13 cellular contexts compared by ENCODE assay signal in the genomic region with DNA sequence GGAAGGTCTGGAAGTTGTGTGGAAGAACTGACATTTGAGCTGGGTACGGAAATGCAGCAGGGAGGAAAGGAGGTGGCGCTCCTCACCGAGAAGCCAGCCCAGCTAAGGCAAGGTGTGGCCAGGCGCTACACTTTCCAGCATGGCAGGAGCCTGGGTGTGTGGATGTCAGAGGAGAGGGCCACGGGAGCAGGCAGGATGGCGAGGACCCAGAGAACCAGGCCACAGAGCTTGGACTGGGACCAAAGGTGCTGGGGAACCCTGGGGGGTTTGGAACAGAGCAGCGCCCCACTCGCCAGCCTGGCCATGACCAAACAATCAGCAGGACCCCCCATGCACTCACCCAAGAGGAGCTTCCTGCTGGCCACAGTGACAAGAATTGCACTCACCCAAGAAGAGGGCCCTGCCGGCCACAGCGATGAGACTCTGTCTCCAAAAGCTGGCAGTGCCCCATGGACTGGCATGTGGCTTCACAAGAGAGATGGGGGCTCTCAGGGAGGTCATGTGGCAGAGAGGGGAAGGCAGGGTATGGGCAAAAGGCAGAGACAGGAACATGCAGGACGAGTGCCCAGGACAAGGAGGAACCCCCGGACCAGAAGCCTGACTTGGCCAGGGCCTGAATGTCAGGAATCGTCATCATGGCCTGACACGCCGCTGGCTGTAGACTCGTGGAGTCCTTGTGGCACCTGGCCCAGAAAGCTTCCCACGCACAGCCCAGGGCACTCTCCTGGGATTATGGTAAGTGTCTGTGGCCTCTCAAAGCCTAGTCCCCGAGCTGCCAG. TPM values are rescaled to one million over a fixed set of nuclear protein-coding genes. Genes with fewer than 3 reads are reported as not detected.
DNase-seq lines count a peak whose midpoint lies in the region; ATAC-seq and TF ChIP-seq lines count a peak whose summit lies in the region.
"Had no signal": no experiment of that assay in that cellular context is flagged by ENCODE, and none has a peak within 500 bp of the region (broad histone marks: within the 10 kb centered on the region; RNA-seq: fewer than 3 reads in every experiment).

No MANE protein-coding gene starts in this region.

- no peaks in the 10 kb centered on the region for H3K9me3 ChIP-seq in testis
- H3K9me3 ChIP-seq: Caco-2, left lung had no signal

- intact Hi-C loops in testis (cut with DNase I; ENCODE audit: low total_unique reads) = no loop called here

- H3K4me1 ChIP-seq in testis = peaks cover 26% of the 10 kb centered on the region
- H3K4me1 ChIP-seq: Caco-2 had no signal

- peak; percentile 12 for DNase-seq in activated T-cell treated with anti-CD3 and anti-CD28 coated beads, Interleukin-2, amount 50 U/mL, for 1 hour
- DNase-seq in activated T-cell treated with anti-CD3 and anti-CD28 coated beads for 4 hours (no peak), cardiac fibroblast (ENCODE audit: low read depth in 2 of 2) (peak; percentile 30 to 67), left lobe of liver (ENCODE audit: low spot score) (peak; percentile 85), testis (peak; percentile 31), H7 (no peak), foreskin melanocyte (no peak)
- no peak for DNase-seq in effector CD4-positive, alpha-beta T cell
- DNase-seq: activated gamma-delta T cell, Caco-2, NCI-H187 had no signal

- H3K27me3 ChIP-seq in testis (no peaks in the 10 kb centered on the region), H7 (ENCODE audit: control insufficient read depth, insufficient read depth, low read length) (no peaks in the 10 kb centered on the region; the same call in none of the 2 replicates)

- TF ChIP-seq POLR2A in testis (IDR thresholded peaks at IDR 0.05) = no peak

- H3K4me3 ChIP-seq in cardiac fibroblast (replicated peaks in 1 of 2; ENCODE audit: low read depth in 2 of 2, low read length in 2 of 2) (no peak overlapping the region), testis (no peak overlapping the region), H7 (ENCODE audit: insufficient read depth, low read depth, low read length) (no peak overlapping the region)
- H3K4me3 ChIP-seq: left lung, neural progenitor cell had no signal

- H3K27ac ChIP-seq in testis = no peak overlapping the region
- H3K27ac ChIP-seq: left lung, neural progenitor cell had no signal

- TF ChIP-seq CTCF in cardiac fibroblast (IDR thresholded peaks at IDR 0.05; ENCODE audit: low read depth, low read length) (no peak), testis (IDR thresholded peaks at IDR 0.05) (no peak)

- 81 to 87% methylated on average over 10 to 18 of the region's 18 CpGs for WGBS in testis, 2 donors

- H3K36me3 ChIP-seq in testis (ENCODE audit: low read depth, missing control alignments) = no peaks in the 10 kb centered on the region
- no peaks in the 10 kb centered on the region for H3K36me3 ChIP-seq in H7 (replicated peaks; ENCODE audit: control insufficient read depth, insufficient read depth, low read length)
- H3K36me3 ChIP-seq: left lung, neural progenitor cell had no signal

- peak; percentile 54 for ATAC-seq in left lobe of liver

RNA-seq across cellular contexts. Expression of gene IGF2, which starts 45.4 kb away (rescaled TPM):
- 254 TPM for total RNA-seq in left lobe of liver
- 100 to 1,000 TPM in 1 of 2 donors, 10 to 100 TPM in 1; 69.8 to 104 TPM for total RNA-seq in testis
- 52.3 TPM for polyA plus RNA-seq in testis (ENCODE audit: insufficient read depth, low read depth, low replicate concordance)
- total RNA-seq in H7 (2014; rRNA removed; shearing (Covaris generic)) = 0.78 and 1.2 TPM in 2 replicates

Comparison
In these comparisons a context has a peak if more than half of its experiments do, and no peak if none do; other contexts are left out.
1. DNase-seq: peak in activated T-cell treated with anti-CD3 and anti-CD28 coated beads, Interleukin-2, amount 50 U/mL, for 1 hour (single experiment), cardiac fibroblast (2 of 2), left lobe of liver (single experiment) and testis (single experiment); none in activated T-cell treated with anti-CD3 and anti-CD28 coated beads for 4 hours (single experiment), H7 (single experiment), effector CD4-positive, alpha-beta T cell (single experiment) and foreskin melanocyte (single experiment).
2. RNA of gene IGF2, which starts 45.4 kb away (total RNA-seq): 254 TPM in left lobe of liver (single experiment) and 69.8 to 104 TPM in testis; 0.78 to 1.2 TPM in H7; every median in the first group is over 10 times any median in the second.